2 cellular contexts compared by ENCODE assay signal in genomic region chr11:103384652-103385051, GRCh38.
TF ChIP-seq lines count a peak whose summit lies in the region.

No MANE protein-coding gene starts in this region.

TF ChIP-seq in SK-N-SH, 30 proteins besides CTCF, POLR2A, EP300 and RAD21:
- TF ChIP-seq TEAD4 (IDR thresholded peaks at IDR 0.05; ENCODE audit: borderline replicate concordance, insufficient read depth) (no peak), YY1 (IDR thresholded peaks at IDR 0.05; ENCODE audit: low read depth) (no peak), MAX (IDR thresholded peaks at IDR 0.05; ENCODE audit: low read depth) (no peak), ZBTB33 (IDR thresholded peaks at IDR 0.05; ENCODE audit: borderline replicate concordance, low read depth) (no peak), TCF12 (IDR thresholded peaks at IDR 0.05) (no peak), USF1 (IDR thresholded peaks at IDR 0.05; ENCODE audit: borderline replicate concordance, low read depth) (no peak), ELF1 (IDR thresholded peaks at IDR 0.05) (no peak), RFX5 (IDR thresholded peaks at IDR 0.05; ENCODE audit: low read length) (no peak), PBX3 (IDR thresholded peaks at IDR 0.05) (no peak), JUND (IDR thresholded peaks at IDR 0.05) (no peak), SIN3A (IDR thresholded peaks at IDR 0.05; ENCODE audit: borderline replicate concordance, low read depth, low read length) (no peak), RXRA (IDR thresholded peaks at IDR 0.05; ENCODE audit: borderline replicate concordance, low read depth) (no peak), RCOR1 (IDR thresholded peaks at IDR 0.05; ENCODE audit: low read length) (no peak), POLR2AphosphoS5 (IDR thresholded peaks at IDR 0.05; ENCODE audit: low read depth, low read length) (no peak), IRF3 (IDR thresholded peaks at IDR 0.05; ENCODE audit: low read depth, low read length) (no peak), GATA2 (CRISPR knock-in tag; IDR thresholded peaks at IDR 0.05) (no peak), SMC3 (IDR thresholded peaks at IDR 0.05; ENCODE audit: low read depth, low read length) (no peak)
TF ChIP-seq in SK-N-SH: peak in this region for 0.

TF ChIP-seq in endothelial cell of umbilical vein, 7 proteins besides CTCF, POLR2A, EP300 and RAD21:
- no peak for TF ChIP-seq POLR2AphosphoS5 (IDR thresholded peaks at IDR 0.05; ENCODE audit: insufficient read depth, low read depth, low read length)
- no peak for TF ChIP-seq FOS (IDR thresholded peaks at IDR 0.05; ENCODE audit: borderline replicate concordance, insufficient read depth, low read length)
- TF ChIP-seq MAX (IDR thresholded peaks at IDR 0.05; ENCODE audit: insufficient read depth, insufficient read length), result no peak
- TF ChIP-seq EZH2 (IDR thresholded peaks at IDR 0.05; ENCODE audit: borderline replicate concordance, low read depth, low read length, severe bottlenecking), result no peak
- no peak for TF ChIP-seq MYC (IDR thresholded peaks at IDR 0.05; ENCODE audit: low read depth, low read length)
- no peak for TF ChIP-seq JUN (IDR thresholded peaks at IDR 0.05; ENCODE audit: borderline replicate concordance, insufficient read depth, insufficient read length, low read depth)
- no peak for TF ChIP-seq GATA2 (IDR thresholded peaks at IDR 0.05; ENCODE audit: insufficient read depth, insufficient read length, low read depth, low read length)
